18 cellular contexts compared by ENCODE assay signal in genomic region chr1:81435175-81435574, GRCh38.
"Had no signal": no experiment of that assay in that cellular context is flagged by ENCODE, and none has a peak within 500 bp of the region (broad histone marks: within the 10 kb centered on the region; RNA-seq: fewer than 3 reads in every experiment).

No MANE protein-coding gene starts in this region.

- H3K4me3 Mint-ChIP-seq: central memory CD8-positive, alpha-beta T cell; mesothelial cell of epicardium; natural killer cell; neural crest cell; stimulated activated memory B cell treated with anti-CD40 and anti-IgM and Interleukin-4, amounts not matched to agents 10 μg/mL and 1 μg/mL and 100 μg/mL, for 72 hours; stimulated activated naive CD8-positive, alpha-beta T cell treated with anti-CD3 and anti-CD28 coated beads, Interleukin-15, Interleukin-2, amounts not matched to agents 100 ng/mL and 50 ng/mL, for 24 hours had no signal

- H3K4me3 ChIP-seq: hepatocyte, ovary, tibial artery had no signal

- H3K4me1 Mint-ChIP-seq: central memory CD8-positive, alpha-beta T cell; natural killer cell had no signal

- H3K27me3 Mint-ChIP-seq: central memory CD8-positive, alpha-beta T cell; progenitor cell of endocrine pancreas; stimulated activated memory B cell treated with anti-CD40 and anti-IgM and Interleukin-4, amounts not matched to agents 10 μg/mL and 1 μg/mL and 100 μg/mL, for 72 hours; stimulated activated naive CD8-positive, alpha-beta T cell treated with anti-CD3 and anti-CD28 coated beads, Interleukin-15, Interleukin-2, amounts not matched to agents 100 ng/mL and 50 ng/mL, for 24 hours had no signal

- H3K36me3 ChIP-seq: ovary, tibial artery had no signal

- H3K9me3 ChIP-seq: ovary, tibial artery had no signal

- DNase-seq: effector memory CD4-positive, alpha-beta T cell; foreskin melanocyte; head of caudate nucleus; natural killer cell; nucleus accumbens; ovary; right cardiac atrium; stimulated activated CD4-positive, alpha-beta T cell treated with anti-CD3 and anti-CD28 coated beads, Interleukin-4, amount 100 ng/mL, for 1 hour; stimulated activated CD8-positive, alpha-beta memory T cell treated with anti-CD3 and anti-CD28 coated beads, Interleukin-4, amount 100 ng/mL, for 48 hours; tibial artery had no signal

- H3K27ac ChIP-seq: hepatocyte, ovary, tibial artery had no signal

- H3K9me3 Mint-ChIP-seq: stimulated activated memory B cell treated with anti-CD40 and anti-IgM and Interleukin-4, amounts not matched to agents 10 μg/mL and 1 μg/mL and 100 μg/mL, for 72 hours; stimulated activated naive CD8-positive, alpha-beta T cell treated with anti-CD3 and anti-CD28 coated beads, Interleukin-15, Interleukin-2, amounts not matched to agents 100 ng/mL and 50 ng/mL, for 24 hours had no signal

- H3K27me3 ChIP-seq: hepatocyte, ovary, tibial artery had no signal

- ATAC-seq: esophagus mucosa; natural killer cell; right cardiac atrium; stimulated activated memory B cell treated with anti-CD40 and anti-IgM and Interleukin-4, amounts not matched to agents 10 μg/mL and 1 μg/mL and 100 μg/mL, for 72 hours had no signal

- H3K27ac Mint-ChIP-seq: mesothelial cell of epicardium; natural killer cell; stimulated activated memory B cell treated with anti-CD40 and anti-IgM and Interleukin-4, amounts not matched to agents 10 μg/mL and 1 μg/mL and 100 μg/mL, for 72 hours; stimulated activated naive CD8-positive, alpha-beta T cell treated with anti-CD3 and anti-CD28 coated beads, Interleukin-15, Interleukin-2, amounts not matched to agents 100 ng/mL and 50 ng/mL, for 24 hours had no signal

- H3K36me3 Mint-ChIP-seq: mesothelial cell of epicardium; natural killer cell; stimulated activated memory B cell treated with anti-CD40 and anti-IgM and Interleukin-4, amounts not matched to agents 10 μg/mL and 1 μg/mL and 100 μg/mL, for 72 hours had no signal
